ENCODE assay signal across 2 cellular contexts in the genomic region with DNA sequence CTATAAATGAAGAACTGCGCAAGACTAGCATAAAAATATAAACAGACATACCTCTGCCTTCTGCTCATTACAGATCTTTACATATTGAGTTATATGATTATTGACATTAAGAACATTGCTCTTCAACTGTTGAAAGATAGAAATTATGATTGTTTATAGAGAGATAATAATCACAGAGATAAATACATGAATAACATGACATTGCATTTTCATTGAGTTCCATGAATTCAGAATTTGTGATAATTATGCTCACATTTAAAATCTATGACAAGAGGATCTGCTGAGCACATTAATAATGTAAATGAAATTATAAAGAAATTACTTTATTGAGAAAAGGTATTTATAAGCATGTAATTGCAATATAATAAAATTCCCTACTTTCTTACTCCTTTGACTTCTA.
TF ChIP-seq lines count a peak whose summit lies in the region.

No MANE protein-coding gene starts in this region.

TF ChIP-seq in IMR-90, 13 proteins besides CTCF, POLR2A, EP300 and RAD21:
- TF ChIP-seq FOS (IDR thresholded peaks at IDR 0.05; ENCODE audit: low read depth, low read length) (no peak), MXI1 (IDR thresholded peaks at IDR 0.05; ENCODE audit: borderline replicate concordance, low read depth, low read length) (no peak), MAZ (IDR thresholded peaks at IDR 0.05; ENCODE audit: borderline replicate concordance, low read depth, low read length) (no peak), RCOR1 (IDR thresholded peaks at IDR 0.05; ENCODE audit: insufficient replicate concordance, low read length) (no peak), MAFK (IDR thresholded peaks at IDR 0.05; ENCODE audit: low read depth, low read length) (no peak), CEBPB (IDR thresholded peaks at IDR 0.05; ENCODE audit: low read depth, low read length) (no peak), RFX5 (IDR thresholded peaks at IDR 0.05; ENCODE audit: low read depth, low read length) (no peak), ELK1 (IDR thresholded peaks at IDR 0.05; ENCODE audit: borderline replicate concordance, low read depth, low read length) (no peak), SMC3 (IDR thresholded peaks at IDR 0.05; ENCODE audit: low read depth, low read length) (no peak), BHLHE40 (IDR thresholded peaks at IDR 0.05; ENCODE audit: low read depth, low read length) (no peak)
- TF ChIP-seq, protein P1, sequence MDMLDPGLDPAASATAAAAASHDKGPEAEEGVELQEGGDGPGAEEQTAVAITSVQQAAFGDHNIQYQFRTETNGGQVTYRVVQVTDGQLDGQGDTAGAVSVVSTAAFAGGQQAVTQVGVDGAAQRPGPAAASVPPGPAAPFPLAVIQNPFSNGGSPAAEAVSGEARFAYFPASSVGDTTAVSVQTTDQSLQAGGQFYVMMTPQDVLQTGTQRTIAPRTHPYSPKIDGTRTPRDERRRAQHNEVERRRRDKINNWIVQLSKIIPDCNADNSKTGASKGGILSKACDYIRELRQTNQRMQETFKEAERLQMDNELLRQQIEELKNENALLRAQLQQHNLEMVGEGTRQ (IDR thresholded peaks at IDR 0.05; ENCODE audit: low read depth, low read length), result no peak

TF ChIP-seq in K562, 482 proteins besides CTCF, POLR2A, EP300 and RAD21:
- TF ChIP-seq ZNF316 (IDR thresholded peaks at IDR 0.05) (peak; percentile 61), ZC3H11A (IDR thresholded peaks at IDR 0.05; ENCODE audit: low read depth, low read length) (no peak), CCNT2 (IDR thresholded peaks at IDR 0.05; ENCODE audit: borderline replicate concordance, extremely low read depth, insufficient read length, low read depth, low read length) (no peak), ATF3 (IDR thresholded peaks at IDR 0.05) (no peak), ATF3 (CRISPR knock-in tag; conservative IDR thresholded peaks at IDR 0.05) (no peak), MAFG (tag; conservative IDR thresholded peaks at IDR 0.05) (0 out of 2 replicates have a peak, but pooled peaks have one; percentile 13), NFATC3 (IDR thresholded peaks at IDR 0.05) (no peak)
